Comparison of ENCODE assay signal across 8 cellular contexts in genomic region chr16:87806608-87807546, GRCh38. TPM values are rescaled to one million over a fixed set of nuclear protein-coding genes. Genes with fewer than 3 reads are reported as not detected.
DNase-seq lines count a peak whose midpoint lies in the region; ATAC-seq and TF ChIP-seq lines count a peak whose summit lies in the region.

No MANE protein-coding gene starts in this region.

- peak overlapping the region; percentile 49 to 94 for H3K27ac ChIP-seq in SK-N-SH (ENCODE audit: low read depth in 2 of 2, low read length in 1 of 2)
- no peak overlapping the region for H3K27ac ChIP-seq in ascending aorta

- H3K4me1 ChIP-seq in SK-N-SH (ENCODE audit: control insufficient read depth in 1 of 2, insufficient read depth in 2 of 2, low read depth in 1 of 2, low read length in 1 of 2): peaks cover 12 to 18% of the 10 kb centered on the region in 2 experiments; a peak in 2 of 4 replicates
- peaks cover 0 to 6% of the 10 kb centered on the region in 2 donors for H3K4me1 ChIP-seq in ascending aorta

- no peaks in the 10 kb centered on the region for H3K9me3 ChIP-seq in SK-N-SH
- H3K9me3 ChIP-seq in ascending aorta: no peaks in the 10 kb centered on the region

- no peaks in the 10 kb centered on the region for H3K79me2 ChIP-seq in SK-N-SH (ENCODE audit: insufficient read depth)

- peak overlapping the region; percentile 64 for H3K4me3 ChIP-seq in NB4 (ENCODE audit: low read depth, low read length)
- H3K4me3 ChIP-seq in SK-N-SH (ENCODE audit: low read depth in 2 of 2, low read length in 1 of 2): peak overlapping the region; percentile 10 to 21; a peak in 2 of 4 replicates
- peak overlapping the region; percentile 28 to 59 for H3K4me3 ChIP-seq in ascending aorta

- 35% methylated on average over 21 of the region's 25 CpGs for WGBS in SK-N-SH (ENCODE audit: low lambda C conversion rate)

- no peaks in the 10 kb centered on the region for H3K9me2 ChIP-seq in SK-N-SH

- H3K9ac ChIP-seq in SK-N-SH: peak overlapping the region; percentile 49; the same call in 1 of the 2 replicates

- no peaks in the 10 kb centered on the region for H3F3A ChIP-seq in SK-N-SH (replicated peaks; ENCODE audit: insufficient read depth)

- TF ChIP-seq EP300 in SK-N-SH (IDR thresholded peaks at IDR 0.05; ENCODE audit: borderline replicate concordance in 1 of 2, low read depth in 1 of 2, low read length in 1 of 2): peak in 1 of 2 experiments; percentile 60; a peak in 1 of 4 replicates

- no peak for TF ChIP-seq CTCF in NB4 (IDR thresholded peaks at IDR 0.05; ENCODE audit: low read depth, low read length)
- no peak for TF ChIP-seq CTCF in SK-N-SH (IDR thresholded peaks at IDR 0.05)
- TF ChIP-seq CTCF in ascending aorta (IDR thresholded peaks at IDR 0.05): no peak

- H3K36me3 ChIP-seq in SK-N-SH (replicated peaks in 1 of 2; ENCODE audit: control insufficient read depth in 1 of 2, insufficient read depth in 2 of 2, low read length in 1 of 2) (no peaks in the 10 kb centered on the region), ascending aorta (no peaks in the 10 kb centered on the region)

- H4K20me1 ChIP-seq in SK-N-SH (ENCODE audit: insufficient read depth): no peaks in the 10 kb centered on the region

- DNase-seq in EH (ENCODE audit: low read depth) (peak; percentile 95), NB4 (ENCODE audit: low read depth) (peak; percentile 94), SK-N-SH (peak; percentile 86), ascending aorta (ENCODE audit: low spot score in 2 of 2) (peak in 1 of 2 donors; percentile 77), inferior parietal cortex (ENCODE audit: extremely low spot score) (peak; percentile 28)
- DNase-seq in stimulated activated CD4-positive, alpha-beta T cell treated with anti-CD3 and anti-CD28 coated beads, Interleukin-12 subunit alpha, Interleukin-12 subunit beta, amount 100 ng/mL, for 48 hours (ENCODE audit: low read depth in 2 of 3, low spot score in 1 of 3): peak; percentile 40 to 54 (median 45)

- peak; percentile 8; the same call in 1 of the 2 replicates for TF ChIP-seq RAD21 in SK-N-SH (IDR thresholded peaks at IDR 0.05; ENCODE audit: low read length)

- no peaks in the 10 kb centered on the region for H3K27me3 ChIP-seq in SK-N-SH (ENCODE audit: insufficient read depth)
- no peaks in the 10 kb centered on the region for H3K27me3 ChIP-seq in ascending aorta

- no peak for TF ChIP-seq POLR2A in NB4 (IDR thresholded peaks at IDR 0.05; ENCODE audit: extremely low read depth, insufficient read length)

- ATAC-seq in HG03108 (IDR thresholded peaks at IDR 0.05; ENCODE audit: unreplicated experiment): no peak
- ATAC-seq in GM19463 (IDR thresholded peaks at IDR 0.05; ENCODE audit: unreplicated experiment): no peak

- CTCF ChIA-PET in SK-N-SH (lab: Yijun Ruan, JAX): interaction anchor here (0.6 to 13.2 kb wide), 14 partner anchors 16 to 144 kb away, joined by 3 to 113 read pairs (median 4); partner anchors contain the start of genes BANP and KLHDC4

- intact Hi-C loops in ascending aorta (cut with DNase I): no loop called here

- peak overlapping the region; percentile 90 for H2AFZ ChIP-seq in SK-N-SH (ENCODE audit: low read depth)

- POLR2A ChIA-PET in SK-N-SH (lab: Yijun Ruan, JAX): interaction anchor here (0.6 to 2.2 kb wide), 14 partner anchors 9 to 203 kb away, joined by 3 to 15 read pairs (median 3); partner anchors contain the start of gene SLC7A5

- peak overlapping the region; percentile 80 for H3K4me2 ChIP-seq in SK-N-SH

TF ChIP-seq in SK-N-SH, 30 proteins besides CTCF, POLR2A, EP300 and RAD21 (continues in another document):
- no peak for TF ChIP-seq RFX5 (IDR thresholded peaks at IDR 0.05; ENCODE audit: low read length)
- TF ChIP-seq TCF12 (IDR thresholded peaks at IDR 0.05): peak; percentile 55; the same call in 1 of the 2 replicates
- TF ChIP-seq MEF2A (IDR thresholded peaks at IDR 0.05; ENCODE audit: borderline replicate concordance, low read depth): no peak
- no peak for TF ChIP-seq JUND (IDR thresholded peaks at IDR 0.05)
- no peak; the same call in 1 of the 2 replicates for TF ChIP-seq SMC3 (IDR thresholded peaks at IDR 0.05; ENCODE audit: low read depth, low read length)
- peak; percentile 62 for TF ChIP-seq POLR2AphosphoS5 (IDR thresholded peaks at IDR 0.05; ENCODE audit: low read depth, low read length)
- no peak for TF ChIP-seq REST (IDR thresholded peaks at IDR 0.05; ENCODE audit: low read depth, low read length)
- peak; percentile 67 for TF ChIP-seq MXI1 (IDR thresholded peaks at IDR 0.05; ENCODE audit: low read depth, low read length)
- TF ChIP-seq EZH2phosphoT487 (IDR thresholded peaks at IDR 0.05; ENCODE audit: borderline replicate concordance, low read depth): no peak
- no peak for TF ChIP-seq USF1 (IDR thresholded peaks at IDR 0.05; ENCODE audit: borderline replicate concordance, low read depth)
- TF ChIP-seq CHD2 (IDR thresholded peaks at IDR 0.05; ENCODE audit: low read length, partially characterized antibody): no peak
- no peak for TF ChIP-seq USF2 (IDR thresholded peaks at IDR 0.05; ENCODE audit: borderline replicate concordance, low read depth, low read length)
- no peak for TF ChIP-seq NRF1 (IDR thresholded peaks at IDR 0.05; ENCODE audit: low read depth, low read length)
- TF ChIP-seq NFIC (IDR thresholded peaks at IDR 0.05; ENCODE audit: borderline replicate concordance): no peak
- peak; percentile 80 for TF ChIP-seq FOXJ3 (CRISPR knock-in tag; IDR thresholded peaks at IDR 0.05)
- peak; percentile 28; the same call in 1 of the 2 replicates for TF ChIP-seq RCOR1 (IDR thresholded peaks at IDR 0.05; ENCODE audit: low read length)
- TF ChIP-seq MAX (IDR thresholded peaks at IDR 0.05; ENCODE audit: low read depth): peak; percentile 43
- peak; percentile 50; the same call in 1 of the 2 replicates for TF ChIP-seq FOSL2 (IDR thresholded peaks at IDR 0.05; ENCODE audit: borderline replicate concordance, low read depth)
- peak; percentile 71 for TF ChIP-seq GATA2 (CRISPR knock-in tag; IDR thresholded peaks at IDR 0.05)
- no peak for TF ChIP-seq GABPA (IDR thresholded peaks at IDR 0.05; ENCODE audit: low read depth)
- TF ChIP-seq TEAD4 (IDR thresholded peaks at IDR 0.05; ENCODE audit: borderline replicate concordance, insufficient read depth): no peak

RNA-seq across cellular contexts. Expression of gene KLHDC4, which starts 41.1 kb away (rescaled TPM):
- 39.0 and 51.2 TPM in 2 replicates for polyA plus RNA-seq in SK-N-SH (2012; rRNA removed)
- 19.5 and 23.8 TPM in 2 replicates for polyA plus RNA-seq in SK-N-SH (2012; cell fraction: cytosol; rRNA removed)
- polyA plus RNA-seq in SK-N-SH (2012; cell fraction: nucleus; rRNA removed): 184 and 240 TPM in 2 replicates
- total RNA-seq in ascending aorta: 38.4 TPM

Comparison
In these comparisons a context has a peak if more than half of its experiments do, and no peak if none do; other contexts are left out.
1. H3K27ac ChIP-seq: peak in SK-N-SH (2 of 2); none in ascending aorta (0 of 2).
2. Peak in every context shown above with its lines, with median percentiles within 50 percentile points of each other: H3K4me3 ChIP-seq.